Comparison of ENCODE assay signal across 8 cellular contexts in the genomic region with DNA sequence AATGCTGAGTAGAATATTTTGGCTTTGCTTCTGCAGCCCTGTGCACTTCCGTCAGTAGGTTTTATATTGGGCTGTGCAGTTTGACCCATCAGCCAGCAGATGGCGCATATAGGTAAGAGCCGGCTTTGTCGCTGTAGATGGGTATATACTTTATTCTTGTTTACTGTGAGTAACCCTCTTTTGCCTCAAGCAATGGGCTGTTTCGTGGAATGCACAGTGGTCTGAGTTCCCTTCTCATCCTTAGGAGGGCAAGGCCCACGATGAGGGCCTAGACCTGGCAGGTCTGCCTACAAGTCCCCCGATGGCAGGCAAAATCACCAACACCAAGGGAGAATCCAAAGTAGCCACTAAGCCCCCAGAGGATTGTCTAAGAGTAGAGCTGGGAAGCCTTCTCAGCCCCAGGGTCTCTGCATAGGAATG.
DNase-seq lines count a peak whose midpoint lies in the region; ATAC-seq and TF ChIP-seq lines count a peak whose summit lies in the region.

No MANE protein-coding gene starts in this region.

- H3K36me3 Mint-ChIP-seq in activated naive CD4-positive, alpha-beta T cell treated with anti-CD3 and anti-CD28 coated beads for 36 hours (ENCODE audit: low read depth) = no peaks in the 10 kb centered on the region
- no peaks in the 10 kb centered on the region for H3K36me3 Mint-ChIP-seq in activated naive CD8-positive, alpha-beta T cell treated with anti-CD3 and anti-CD28 coated beads, Interleukin-2, amount 50 U/mL, for 24 hours (ENCODE audit: low read depth)

- no peak overlapping the region for H3K4me3 ChIP-seq in spleen

- peak; percentile 38 for DNase-seq in activated naive CD4-positive, alpha-beta T cell treated with anti-CD3 and anti-CD28 coated beads for 36 hours
- no peak for DNase-seq in activated naive CD4-positive, alpha-beta T cell treated with Interleukin-2 at 50 U/mL for 16 hours
- DNase-seq in NCI-H460 (ENCODE audit: extremely low read depth, low read depth) = peak; percentile 72
- DNase-seq in activated naive CD8-positive, alpha-beta T cell treated with anti-CD3 and anti-CD28 coated beads, Interleukin-2, amount 50 U/mL, for 24 hours = peak; percentile 10
- peak; percentile 27 to 63 for DNase-seq in hippocampal formation (lab: John Stamatoyannopoulos, UW)
- DNase-seq in spleen = peak; percentile 21

- H3K4me1 ChIP-seq in spleen = no peaks in the 10 kb centered on the region

- H3K9me3 Mint-ChIP-seq in activated naive CD4-positive, alpha-beta T cell treated with anti-CD3 and anti-CD28 coated beads for 36 hours = peaks cover 1% of the 10 kb centered on the region
- no peaks in the 10 kb centered on the region for H3K9me3 Mint-ChIP-seq in activated naive CD8-positive, alpha-beta T cell treated with anti-CD3 and anti-CD28 coated beads, Interleukin-2, amount 50 U/mL, for 24 hours

- no peak overlapping the region for H3K27ac ChIP-seq in spleen

- no peaks in the 10 kb centered on the region for H3K9me3 ChIP-seq in spleen

- TF ChIP-seq POLR2A in spleen (IDR thresholded peaks at IDR 0.05) = no peak

- no peaks in the 10 kb centered on the region for H3K36me3 ChIP-seq in spleen

- CTCF ChIA-PET in activated naive CD4-positive, alpha-beta T cell treated with anti-CD3 and anti-CD28 coated beads for 36 hours (lab: Charles Lee) = no interaction called here

- no peaks in the 10 kb centered on the region for H3K27me3 Mint-ChIP-seq in activated naive CD4-positive, alpha-beta T cell treated with anti-CD3 and anti-CD28 coated beads for 36 hours (ENCODE audit: low read depth)
- H3K27me3 Mint-ChIP-seq in activated naive CD8-positive, alpha-beta T cell treated with anti-CD3 and anti-CD28 coated beads, Interleukin-2, amount 50 U/mL, for 24 hours = peaks cover 3% of the 10 kb centered on the region

- intact Hi-C loops in activated naive CD4-positive, alpha-beta T cell treated with anti-CD3 and anti-CD28 coated beads for 36 hours (cut with micrococcal nuclease) = loop anchor here (1.0 kb wide), 2 partner anchors 1001 to 1455 kb away; no protein-coding TSS in a partner anchor
- intact Hi-C loops in spleen (cut with DNase I; ENCODE audit: low total_unique reads) = loop anchor here (10.0 kb wide), 1 partner anchor 995 kb away; no protein-coding TSS in a partner anchor

- peak; percentile 96 for ATAC-seq in GM21447 (IDR thresholded peaks at IDR 0.05; ENCODE audit: unreplicated experiment)
- peak; percentile 92 for ATAC-seq in HG03521 (IDR thresholded peaks at IDR 0.05; ENCODE audit: unreplicated experiment)
- peak; percentile 36 for ATAC-seq in activated naive CD8-positive, alpha-beta T cell treated with anti-CD3 and anti-CD28 coated beads, Interleukin-2, amount 50 U/mL, for 24 hours

- no peak overlapping the region for H3K4me3 Mint-ChIP-seq in activated naive CD4-positive, alpha-beta T cell treated with anti-CD3 and anti-CD28 coated beads for 36 hours
- no peak overlapping the region for H3K4me3 Mint-ChIP-seq in activated naive CD8-positive, alpha-beta T cell treated with anti-CD3 and anti-CD28 coated beads, Interleukin-2, amount 50 U/mL, for 24 hours

- H3K27me3 ChIP-seq in spleen (replicated peaks in 1 of 7) = no peaks in the 10 kb centered on the region

- WGBS in spleen, 5 donors = 15 to 21% (median 19%) methylated on average over 7 of the region's 7 CpGs

- H3K4me1 Mint-ChIP-seq in activated naive CD4-positive, alpha-beta T cell treated with anti-CD3 and anti-CD28 coated beads for 36 hours (ENCODE audit: low read depth) = no peaks in the 10 kb centered on the region
- H3K4me1 Mint-ChIP-seq in activated naive CD8-positive, alpha-beta T cell treated with anti-CD3 and anti-CD28 coated beads, Interleukin-2, amount 50 U/mL, for 24 hours = no peaks in the 10 kb centered on the region

- TF ChIP-seq CTCF in spleen (IDR thresholded peaks at IDR 0.05 in 8 of 11, conservative IDR thresholded peaks at IDR 0.05 in 3 of 11) = peak in 8 of 11 experiments; percentile 30 to 72 (median 64)

- no peak overlapping the region for H3K27ac Mint-ChIP-seq in activated naive CD4-positive, alpha-beta T cell treated with anti-CD3 and anti-CD28 coated beads for 36 hours
- no peak overlapping the region for H3K27ac Mint-ChIP-seq in activated naive CD8-positive, alpha-beta T cell treated with anti-CD3 and anti-CD28 coated beads, Interleukin-2, amount 50 U/mL, for 24 hours

Comparison
In these comparisons a context has a peak if more than half of its experiments do, and no peak if none do; other contexts are left out.
1. ATAC-seq: peak in every context shown above with its lines; median percentile 96 in GM21447; 92 in HG03521; 36 in activated naive CD8-positive, alpha-beta T cell treated with anti-CD3 and anti-CD28 coated beads, Interleukin-2, amount 50 U/mL, for 24 hours.